ENCODE assay signal across 14 cellular contexts in the genomic region with DNA sequence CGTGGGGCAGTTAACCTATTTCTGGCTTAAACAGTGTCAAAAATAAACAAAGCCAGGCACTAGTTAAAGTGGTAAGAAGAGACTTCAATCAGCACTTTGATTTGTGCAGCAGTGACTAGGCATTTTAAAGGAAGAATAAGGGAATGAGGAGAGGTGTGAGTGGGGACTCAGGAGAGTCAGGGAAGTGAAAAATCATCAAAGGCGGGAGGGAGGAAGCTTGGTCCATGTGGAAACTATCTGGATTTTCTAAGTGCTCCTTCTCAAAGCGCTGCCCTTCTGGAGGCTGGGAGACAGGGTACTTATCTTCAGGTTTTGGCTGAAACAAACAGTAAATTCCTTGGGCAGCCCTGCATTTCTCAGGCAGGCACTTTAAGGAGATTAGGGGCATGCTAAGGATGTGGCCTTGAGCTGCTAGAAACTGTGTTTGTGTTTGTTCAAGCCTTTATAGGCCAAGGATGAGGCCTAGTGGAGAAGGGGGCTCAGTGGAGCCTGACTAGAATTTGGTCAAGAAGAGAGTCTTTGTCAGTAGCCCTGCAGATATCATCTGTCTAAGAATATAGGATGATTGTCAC.
DNase-seq lines count a peak whose midpoint lies in the region; ATAC-seq and TF ChIP-seq lines count a peak whose summit lies in the region.
"Had no signal": no experiment of that assay in that cellular context is flagged by ENCODE, and none has a peak within 500 bp of the region (broad histone marks: within the 10 kb centered on the region; RNA-seq: fewer than 3 reads in every experiment).

No MANE protein-coding gene starts in this region.

- H3K4me1 ChIP-seq in breast epithelium = no peaks in the 10 kb centered on the region
- H3K4me1 ChIP-seq in muscle layer of duodenum (ENCODE audit: control insufficient read depth in 1 of 2, insufficient read depth in 2 of 2, low read length in 2 of 2) = no peaks in the 10 kb centered on the region
- no peaks in the 10 kb centered on the region for H3K4me1 ChIP-seq in upper lobe of right lung
- no peaks in the 10 kb centered on the region for H3K4me1 ChIP-seq in effector memory CD4-positive, alpha-beta T cell (ENCODE audit: control insufficient read depth, insufficient read depth, low read length, poor library complexity, severe bottlenecking)
- H3K4me1 ChIP-seq: parathyroid adenoma had no signal

- no peaks in the 10 kb centered on the region for H3K36me3 ChIP-seq in breast epithelium
- no peaks in the 10 kb centered on the region for H3K36me3 ChIP-seq in muscle layer of duodenum (ENCODE audit: control insufficient read depth in 1 of 2, insufficient read depth in 2 of 2, low read length in 2 of 2)
- no peaks in the 10 kb centered on the region for H3K36me3 ChIP-seq in upper lobe of right lung
- H3K36me3 ChIP-seq in effector memory CD4-positive, alpha-beta T cell (ENCODE audit: control insufficient read depth, insufficient read depth, low read length) = no peaks in the 10 kb centered on the region

- peak; percentile 35 for DNase-seq in DMS 273 (lab: John Stamatoyannopoulos, UW; ENCODE audit: unreplicated experiment)
- DNase-seq in DMS 273 treated with DMSO at 0.1 percent for 48 hours (lab: John Stamatoyannopoulos, UW) = no peak
- DNase-seq in breast epithelium (ENCODE audit: low spot score in 2 of 2) = no peak
- no peak for DNase-seq in upper lobe of right lung
- DNase-seq in effector memory CD4-positive, alpha-beta T cell = no peak
- DNase-seq: MM.1S; NCI-H345; stimulated activated CD4-positive, alpha-beta T cell treated with anti-CD3 and anti-CD28 coated beads, Interleukin-4, amount 100 ng/mL, for 4 hours had no signal

- TF ChIP-seq CTCF in breast epithelium (IDR thresholded peaks at IDR 0.05) = no peak
- no peak for TF ChIP-seq CTCF in upper lobe of right lung (IDR thresholded peaks at IDR 0.05)

- intact Hi-C loops in breast epithelium (cut with DNase I; ENCODE audit: low total_unique reads) (no loop called here), upper lobe of right lung (cut with DNase I) (no loop called here)

- H3K4me3 ChIP-seq in breast epithelium (no peak overlapping the region), muscle layer of duodenum (ENCODE audit: low read depth in 1 of 2, low read length in 2 of 2) (no peak overlapping the region), upper lobe of right lung (no peak overlapping the region)
- H3K4me3 ChIP-seq in effector memory CD4-positive, alpha-beta T cell (ENCODE audit: insufficient read depth, low read depth, low read length, poor library complexity, severe bottlenecking) = no peak overlapping the region

- TF ChIP-seq POLR2A in breast epithelium (IDR thresholded peaks at IDR 0.05) = no peak

- H3K9me3 ChIP-seq in breast epithelium (peaks cover 0 to 6% of the 10 kb centered on the region in 2 donors), muscle layer of duodenum (ENCODE audit: control insufficient read depth in 1 of 2, low read length in 2 of 2) (no peaks in the 10 kb centered on the region), upper lobe of right lung (no peaks in the 10 kb centered on the region)
- H3K9me3 ChIP-seq in effector memory CD4-positive, alpha-beta T cell (ENCODE audit: control insufficient read depth, low read length) = no peaks in the 10 kb centered on the region

- H3K27me3 ChIP-seq in breast epithelium (no peaks in the 10 kb centered on the region), muscle layer of duodenum (ENCODE audit: low read depth, low read length) (no peaks in the 10 kb centered on the region), upper lobe of right lung (no peaks in the 10 kb centered on the region)
- H3K27me3 ChIP-seq in effector memory CD4-positive, alpha-beta T cell (replicated peaks; ENCODE audit: control insufficient read depth, insufficient read depth, low read length, poor library complexity, severe bottlenecking) = no peaks in the 10 kb centered on the region

- ATAC-seq in upper lobe of right lung = peak; percentile 53
- no peak for ATAC-seq in HG03469 (IDR thresholded peaks at IDR 0.05; ENCODE audit: unreplicated experiment)
- no peak for ATAC-seq in HG03460 (IDR thresholded peaks at IDR 0.05; ENCODE audit: unreplicated experiment)
- ATAC-seq: left lobe of liver had no signal

- H3K27ac ChIP-seq in breast epithelium (peak overlapping the region; percentile 31 to 71), muscle layer of duodenum (ENCODE audit: low read length) (peak overlapping the region; percentile 28), upper lobe of right lung (no peak overlapping the region)
- no peak overlapping the region for H3K27ac ChIP-seq in effector memory CD4-positive, alpha-beta T cell (ENCODE audit: insufficient read depth, low read length, poor library complexity, severe bottlenecking)
- H3K27ac ChIP-seq: 22Rv1, parathyroid adenoma had no signal

Comparison
In these comparisons a context has a peak if more than half of its experiments do, and no peak if none do; other contexts are left out.
1. H3K27ac ChIP-seq: peak in breast epithelium (2 of 2) and muscle layer of duodenum (single experiment); none in upper lobe of right lung (single experiment) and effector memory CD4-positive, alpha-beta T cell (single experiment).